Comparison of ENCODE assay signal across 30 cellular contexts in the genomic region with DNA sequence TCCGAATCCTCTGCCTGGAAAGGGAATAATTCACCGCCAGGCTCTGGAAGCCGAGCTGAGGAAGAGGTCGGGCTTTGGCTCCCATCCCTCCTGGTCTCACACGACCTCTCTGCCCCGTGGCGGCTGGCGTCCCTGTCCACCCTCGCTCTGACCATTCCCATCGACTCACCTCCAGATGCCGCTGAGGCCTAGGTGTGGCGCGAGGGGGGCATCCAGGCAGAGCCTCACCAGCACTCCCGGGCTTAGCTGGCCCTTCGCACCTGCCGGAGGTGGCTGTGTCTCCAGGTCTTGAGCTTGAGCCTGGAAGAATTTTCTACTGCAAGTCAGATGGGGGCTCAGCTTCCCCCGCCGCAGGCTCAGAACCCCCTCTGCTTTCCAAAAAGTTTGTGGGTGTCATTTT. TPM values are rescaled to one million over a fixed set of nuclear protein-coding genes. Genes with fewer than 3 reads are reported as not detected.
"Had no signal": no experiment of that assay in that cellular context is flagged by ENCODE, and none has a peak within 500 bp of the region (broad histone marks: within the 10 kb centered on the region; RNA-seq: fewer than 3 reads in every experiment).

No MANE protein-coding gene starts in this region.

- H3K36me3 Mint-ChIP-seq: activated naive CD4-positive, alpha-beta T cell treated with anti-CD3 and anti-CD28 coated beads, Interleukin-2, amount 10 ng/mL, durations not matched to agents 7 days and 5 days; activated naive CD4-positive, alpha-beta T cell treated with anti-CD3 and anti-CD28 coated beads, Interleukin-2, amount 50 U/mL, for 72 hours; activated naive CD8-positive, alpha-beta T cell treated with anti-CD3 and anti-CD28 coated beads, Interleukin-2, amount 10 ng/mL, durations not matched to agents 7 days and 5 days had no signal

- H3K4me3 Mint-ChIP-seq: activated CD4-positive, alpha-beta memory T cell treated with anti-CD3 and anti-CD28 coated beads, Interleukin-2, amount 10 ng/mL, durations not matched to agents 7 days and 5 days; activated CD4-positive, alpha-beta T cell treated with anti-CD3 and anti-CD28 coated beads for 36 hours; activated CD4-positive, alpha-beta T cell treated with anti-CD3 and anti-CD28 coated beads, Interleukin-2, amount 10 ng/mL, durations not matched to agents 24 days and 14 days; activated naive CD4-positive, alpha-beta T cell treated with anti-CD3 and anti-CD28 coated beads, Interleukin-2, amount 10 ng/mL, durations not matched to agents 7 days and 5 days; activated naive CD8-positive, alpha-beta T cell treated with anti-CD3 and anti-CD28 coated beads, Interleukin-2, amount 10 ng/mL, durations not matched to agents 7 days and 5 days; activated T-cell treated with anti-CD3 and anti-CD28 coated beads, Interleukin-2, amount 50 U/mL, for 24 hours; activated T-cell treated with anti-CD3 and anti-CD28 coated beads, Interleukin-2, amount 50 U/mL, for 72 hours; central memory CD8-positive, alpha-beta T cell; dendritic cell treated with granulocyte-macrophage colony-stimulating factor and Interleukin-4, amounts not matched to agents 40 ng/mL and 50 ng/mL, for 4 days; T-helper 17 cell; T-helper 2 cell treated with Interferon-gamma antibody and Interleukin-4, amounts not matched to agents 5 μg/mL and 100 μg/mL, for 36 hours had no signal

- H3K9me3 Mint-ChIP-seq: activated CD4-positive, alpha-beta memory T cell treated with anti-CD3 and anti-CD28 coated beads, Interleukin-2, amount 10 ng/mL, durations not matched to agents 7 days and 5 days; activated CD4-positive, alpha-beta T cell treated with anti-CD3 and anti-CD28 coated beads, Interleukin-2, amount 10 ng/mL, durations not matched to agents 24 days and 14 days; activated naive CD4-positive, alpha-beta T cell treated with anti-CD3 and anti-CD28 coated beads, Interleukin-2, amount 10 ng/mL, durations not matched to agents 7 days and 5 days; activated naive CD4-positive, alpha-beta T cell treated with anti-CD3 and anti-CD28 coated beads, Interleukin-2, amount 50 U/mL, for 72 hours; activated naive CD8-positive, alpha-beta T cell treated with anti-CD3 and anti-CD28 coated beads, Interleukin-2, amount 10 ng/mL, durations not matched to agents 7 days and 5 days; activated T-cell treated with anti-CD3 and anti-CD28 coated beads, Interleukin-2, amount 50 U/mL, for 24 hours; activated T-cell treated with anti-CD3 and anti-CD28 coated beads, Interleukin-2, amount 50 U/mL, for 72 hours; central memory CD8-positive, alpha-beta T cell; T-helper 2 cell treated with Interferon-gamma antibody and Interleukin-4, amounts not matched to agents 5 μg/mL and 100 μg/mL, for 36 hours had no signal

- H3K27me3 Mint-ChIP-seq: activated CD4-positive, alpha-beta memory T cell treated with anti-CD3 and anti-CD28 coated beads, Interleukin-2, amount 10 ng/mL, durations not matched to agents 7 days and 5 days; activated CD4-positive, alpha-beta T cell treated with anti-CD3 and anti-CD28 coated beads, Interleukin-2, amount 10 ng/mL, durations not matched to agents 24 days and 14 days; activated naive CD4-positive, alpha-beta T cell treated with anti-CD3 and anti-CD28 coated beads, Interleukin-2, amount 10 ng/mL, durations not matched to agents 7 days and 5 days; activated naive CD8-positive, alpha-beta T cell treated with anti-CD3 and anti-CD28 coated beads, Interleukin-2, amount 10 ng/mL, durations not matched to agents 7 days and 5 days; activated T-cell treated with anti-CD3 and anti-CD28 coated beads, Interleukin-2, amount 50 U/mL, for 24 hours; dendritic cell treated with granulocyte-macrophage colony-stimulating factor and Interleukin-4, amounts not matched to agents 40 ng/mL and 50 ng/mL, for 4 days had no signal

- DNase-seq: activated CD4-positive, alpha-beta memory T cell treated with anti-CD3 and anti-CD28 coated beads, Interleukin-2, amount 10 ng/mL, durations not matched to agents 7 days and 5 days; activated CD4-positive, alpha-beta T cell treated with anti-CD3 and anti-CD28 coated beads for 36 hours; activated CD4-positive, alpha-beta T cell treated with anti-CD3 and anti-CD28 coated beads, Interleukin-2, amount 10 ng/mL, durations not matched to agents 24 days and 14 days; activated CD4-positive, alpha-beta T cell treated with anti-CD3 and anti-CD28 coated beads, Interleukin-2, amount 50 U/mL, for 4 hours; activated CD4-positive, CD25-positive, alpha-beta regulatory T cell; activated CD4-positive, CD25-positive, alpha-beta regulatory T cell treated with anti-CD3 and anti-CD28 coated beads, Interleukin-2, amount 50 U/mL, for 72 hours; activated CD8-positive, alpha-beta memory T cell treated with anti-CD3 and anti-CD28 coated beads, Interleukin-2, amount 50 U/mL, for 48 hours; activated gamma-delta T cell; activated naive CD4-positive, alpha-beta T cell; activated naive CD4-positive, alpha-beta T cell treated with anti-CD3 and anti-CD28 coated beads, Interleukin-2, amount 10 ng/mL, durations not matched to agents 7 days and 5 days; activated naive CD8-positive, alpha-beta T cell treated with anti-CD3 and anti-CD28 coated beads, Interleukin-2, amount 10 ng/mL, durations not matched to agents 7 days and 5 days; activated T-cell treated with anti-CD3 and anti-CD28 coated beads for 4 hours; activated T-cell treated with anti-CD3 and anti-CD28 coated beads, Interleukin-2, amount 50 U/mL, for 24 hours; activated T-cell treated with anti-CD3 and anti-CD28 coated beads, Interleukin-2, amount 50 U/mL, for 72 hours; brain microvascular endothelial cell; dorsolateral prefrontal cortex; effector memory CD4-positive, alpha-beta T cell; erythroblast; foreskin keratinocyte; gastrocnemius medialis; glutamatergic neuron; T-helper 1 cell; T-helper 17 cell; T1000; WERI-Rb-1 had no signal

- ATAC-seq: activated CD4-positive, alpha-beta T cell treated with anti-CD3 and anti-CD28 coated beads for 36 hours; activated naive CD4-positive, alpha-beta T cell treated with anti-CD3 and anti-CD28 coated beads, Interleukin-2, amount 50 U/mL, for 72 hours; activated T-cell treated with anti-CD3 and anti-CD28 coated beads, Interleukin-2, amount 50 U/mL, for 72 hours; foreskin keratinocyte; gastrocnemius medialis; T-helper 17 cell had no signal

- H3K27ac Mint-ChIP-seq: activated CD4-positive, alpha-beta memory T cell treated with anti-CD3 and anti-CD28 coated beads, Interleukin-2, amount 10 ng/mL, durations not matched to agents 7 days and 5 days; activated CD4-positive, alpha-beta T cell treated with anti-CD3 and anti-CD28 coated beads for 36 hours; activated CD4-positive, alpha-beta T cell treated with anti-CD3 and anti-CD28 coated beads, Interleukin-2, amount 10 ng/mL, durations not matched to agents 24 days and 14 days; activated naive CD4-positive, alpha-beta T cell treated with anti-CD3 and anti-CD28 coated beads, Interleukin-2, amount 10 ng/mL, durations not matched to agents 7 days and 5 days; activated naive CD4-positive, alpha-beta T cell treated with anti-CD3 and anti-CD28 coated beads, Interleukin-2, amount 50 U/mL, for 72 hours; activated naive CD8-positive, alpha-beta T cell treated with anti-CD3 and anti-CD28 coated beads, Interleukin-2, amount 10 ng/mL, durations not matched to agents 7 days and 5 days; activated T-cell treated with anti-CD3 and anti-CD28 coated beads, Interleukin-2, amount 50 U/mL, for 24 hours; activated T-cell treated with anti-CD3 and anti-CD28 coated beads, Interleukin-2, amount 50 U/mL, for 72 hours; dendritic cell treated with granulocyte-macrophage colony-stimulating factor and Interleukin-4, amounts not matched to agents 40 ng/mL and 50 ng/mL, for 4 days; T-helper 17 cell; T-helper 2 cell treated with Interferon-gamma antibody and Interleukin-4, amounts not matched to agents 5 μg/mL and 100 μg/mL, for 36 hours had no signal

- H3K27me3 ChIP-seq: brain microvascular endothelial cell, esophagus muscularis mucosa, foreskin keratinocyte, gastrocnemius medialis had no signal

- H3K27ac ChIP-seq: brain microvascular endothelial cell, dorsolateral prefrontal cortex, foreskin keratinocyte, gastrocnemius medialis, WERI-Rb-1 had no signal

- H3K4me3 ChIP-seq: dorsolateral prefrontal cortex, esophagus muscularis mucosa, gastrocnemius medialis had no signal

- H3K4me1 ChIP-seq: foreskin keratinocyte, gastrocnemius medialis had no signal

- H3K9me3 ChIP-seq: esophagus muscularis mucosa, gastrocnemius medialis had no signal

- H3K4me1 Mint-ChIP-seq: activated CD4-positive, alpha-beta memory T cell treated with anti-CD3 and anti-CD28 coated beads, Interleukin-2, amount 10 ng/mL, durations not matched to agents 7 days and 5 days; activated CD4-positive, alpha-beta T cell treated with anti-CD3 and anti-CD28 coated beads for 36 hours; activated CD4-positive, alpha-beta T cell treated with anti-CD3 and anti-CD28 coated beads, Interleukin-2, amount 10 ng/mL, durations not matched to agents 24 days and 14 days; activated naive CD4-positive, alpha-beta T cell treated with anti-CD3 and anti-CD28 coated beads, Interleukin-2, amount 10 ng/mL, durations not matched to agents 7 days and 5 days; activated naive CD8-positive, alpha-beta T cell treated with anti-CD3 and anti-CD28 coated beads, Interleukin-2, amount 10 ng/mL, durations not matched to agents 7 days and 5 days; central memory CD8-positive, alpha-beta T cell; T-helper 17 cell had no signal

- H3K36me3 ChIP-seq: brain microvascular endothelial cell, esophagus muscularis mucosa, gastrocnemius medialis, WERI-Rb-1 had no signal

RNA-seq across cellular contexts. Expression of a gene that starts 28.5 kb away (rescaled TPM):
- total RNA-seq: activated CD4-positive, alpha-beta memory T cell treated with anti-CD3 and anti-CD28 coated beads, Interleukin-2, amount 10 ng/mL, durations not matched to agents 7 days and 5 days; activated CD4-positive, alpha-beta T cell treated with anti-CD3 and anti-CD28 coated beads for 36 hours; activated CD4-positive, alpha-beta T cell treated with anti-CD3 and anti-CD28 coated beads, Interleukin-2, amount 10 ng/mL, durations not matched to agents 24 days and 14 days; activated naive CD4-positive, alpha-beta T cell treated with anti-CD3 and anti-CD28 coated beads, Interleukin-2, amount 50 U/mL, for 72 hours; activated naive CD8-positive, alpha-beta T cell treated with anti-CD3 and anti-CD28 coated beads, Interleukin-2, amount 10 ng/mL, durations not matched to agents 7 days and 5 days; activated T-cell treated with anti-CD3 and anti-CD28 coated beads, Interleukin-2, amount 50 U/mL, for 72 hours; T-helper 17 cell had no signal
